19 cellular contexts compared by ENCODE assay signal in genomic region chrX:110211340-110211739, GRCh38.
"Had no signal": no experiment of that assay in that cellular context is flagged by ENCODE, and none has a peak within 500 bp of the region (broad histone marks: within the 10 kb centered on the region; RNA-seq: fewer than 3 reads in every experiment).

No MANE protein-coding gene starts in this region.

- H3K4me1 ChIP-seq: adrenal gland, ascending aorta, spleen, testis, vagina had no signal

- H3K9me3 Mint-ChIP-seq: naive thymus-derived CD4-positive, alpha-beta T cell; type B pancreatic cell had no signal

- H3K9me3 ChIP-seq: adrenal gland, ascending aorta, spleen, testis, vagina had no signal

- H3K36me3 ChIP-seq: adrenal gland, ascending aorta, spleen, vagina had no signal

- H3K27ac ChIP-seq: adrenal gland, ascending aorta, coronary artery, spleen, testis, vagina had no signal

- H3K27me3 ChIP-seq: adrenal gland, ascending aorta, spleen, testis, vagina had no signal

- H3K27ac Mint-ChIP-seq: activated naive CD8-positive, alpha-beta T cell; naive thymus-derived CD4-positive, alpha-beta T cell; progenitor cell of endocrine pancreas had no signal

- H3K4me3 Mint-ChIP-seq: activated naive CD8-positive, alpha-beta T cell; naive thymus-derived CD4-positive, alpha-beta T cell; type B pancreatic cell had no signal

- DNase-seq: activated CD4-positive, alpha-beta T cell treated with anti-CD3 and anti-CD28 coated beads for 1 hour; activated T-cell treated with anti-CD3 and anti-CD28 coated beads, Interleukin-2, amount 50 U/mL, for 1 hour; adrenal gland; cerebellar nuclear complex; kidney; naive thymus-derived CD4-positive, alpha-beta T cell; retina; spleen; stimulated activated CD4-positive, alpha-beta T cell treated with anti-CD3 and anti-CD28 coated beads, Interleukin-4, amount 100 ng/mL, for 1 hour; stimulated activated naive CD4-positive, alpha-beta T cell; testis had no signal

- H3K4me3 ChIP-seq: adrenal gland, ascending aorta, coronary artery, lung, spleen, testis, vagina had no signal

- ATAC-seq: left lobe of liver; naive thymus-derived CD4-positive, alpha-beta T cell had no signal

- H3K27me3 Mint-ChIP-seq: activated naive CD8-positive, alpha-beta T cell; naive thymus-derived CD4-positive, alpha-beta T cell; progenitor cell of endocrine pancreas; type B pancreatic cell had no signal
